In genomic region chr2:176913955-176914354, GRCh38 we compare ENCODE assay signal across 31 cellular contexts.
DNase-seq lines count a peak whose midpoint lies in the region; ATAC-seq and TF ChIP-seq lines count a peak whose summit lies in the region.
"Had no signal": no experiment of that assay in that cellular context is flagged by ENCODE, and none has a peak within 500 bp of the region (broad histone marks: within the 10 kb centered on the region; RNA-seq: fewer than 3 reads in every experiment).

No MANE protein-coding gene starts in this region.

- no peaks in the 10 kb centered on the region for H3K36me3 ChIP-seq in mucosa of descending colon (ENCODE audit: low read depth)
- H3K36me3 ChIP-seq: BE2C; BLaER1; BLaER1 treated with 17β-estradiol and CSF1 and Interleukin-3, amounts not matched to agents 10 nM and 100 nM had no signal

- DNase-seq in left colon (no peak), mucosa of descending colon (no peak), activated gamma-delta T cell treated with Interleukin-2 at 50 U/mL for 16 hours (no peak), NOMO-1 (lab: John Stamatoyannopoulos, UW; ENCODE audit: unreplicated experiment in 2 of 2) (no peak)
- DNase-seq: 8988T; ACHN; AML-193; BE2C; C1 segment of cervical spinal cord; Caco-2; Calu3; CD4-positive, alpha-beta memory T cell; CD4-positive, alpha-beta T cell; CD4-positive, CD25-positive, alpha-beta regulatory T cell; CD8-positive, alpha-beta memory T cell; CD8-positive, alpha-beta T cell; COR-L47; DMS 273 treated with DMSO at 0.1 percent for 48 hours; DMS153; DMS53; DMS79; DMS79 treated with DMSO at 0.1 percent for 48 hours; DND-41; EL had no signal

- H3K4me3 ChIP-seq in mucosa of descending colon = no peak overlapping the region
- H3K4me3 ChIP-seq: A549; BLaER1; BLaER1 treated with 17β-estradiol and CSF1 and Interleukin-3, amounts not matched to agents 10 nM and 100 nM had no signal

- intact Hi-C loops in left colon (cut with DNase I, micrococcal nuclease) = no loop called here
- intact Hi-C loops in mucosa of descending colon (cut with DNase I, micrococcal nuclease) = no loop called here

- no peaks in the 10 kb centered on the region for H3K4me1 ChIP-seq in mucosa of descending colon (ENCODE audit: low read depth)
- H3K4me1 ChIP-seq: A549; BE2C; BLaER1; BLaER1 treated with 17β-estradiol and CSF1 and Interleukin-3, amounts not matched to agents 10 nM and 100 nM; Caco-2 had no signal

- H3K9me3 ChIP-seq in mucosa of descending colon = no peaks in the 10 kb centered on the region
- H3K9me3 ChIP-seq: A549; BE2C; BLaER1; BLaER1 treated with 17β-estradiol and CSF1 and Interleukin-3, amounts not matched to agents 10 nM and 100 nM; Caco-2 had no signal

- ATAC-seq in left colon = peak; percentile 83
- peak; percentile 78 for ATAC-seq in mucosa of descending colon
- ATAC-seq in GM18909 (IDR thresholded peaks at IDR 0.05; ENCODE audit: poor library complexity, unreplicated experiment) = no peak
- ATAC-seq: A549; CD8-positive, alpha-beta T cell had no signal

- peak overlapping the region; percentile 25 for H3K27ac ChIP-seq in VCaP
- H3K27ac ChIP-seq: 22Rv1; A549; BLaER1; BLaER1 treated with 17β-estradiol and CSF1 and Interleukin-3, amounts not matched to agents 10 nM and 100 nM; C4-2B had no signal

- no peak for TF ChIP-seq CTCF in VCaP (conservative IDR thresholded peaks at IDR 0.05)
- TF ChIP-seq CTCF in mucosa of descending colon (IDR thresholded peaks at IDR 0.05) = no peak
